In genomic region chr13:74575729-74576125, GRCh38 we compare ENCODE assay signal across 1 cellular context.
TF ChIP-seq lines count a peak whose summit lies in the region.

No MANE protein-coding gene starts in this region.

TF ChIP-seq in H1, 55 proteins besides CTCF, POLR2A, EP300 and RAD21 (continued from another document):
- TF ChIP-seq CHD7 (IDR thresholded peaks at IDR 0.05; ENCODE audit: insufficient replicate concordance, low read length): no peak
- TF ChIP-seq TCF12 (IDR thresholded peaks at IDR 0.05; ENCODE audit: low read depth, low read length): no peak
